1 cellular context compared by ENCODE assay signal in the genomic region with DNA sequence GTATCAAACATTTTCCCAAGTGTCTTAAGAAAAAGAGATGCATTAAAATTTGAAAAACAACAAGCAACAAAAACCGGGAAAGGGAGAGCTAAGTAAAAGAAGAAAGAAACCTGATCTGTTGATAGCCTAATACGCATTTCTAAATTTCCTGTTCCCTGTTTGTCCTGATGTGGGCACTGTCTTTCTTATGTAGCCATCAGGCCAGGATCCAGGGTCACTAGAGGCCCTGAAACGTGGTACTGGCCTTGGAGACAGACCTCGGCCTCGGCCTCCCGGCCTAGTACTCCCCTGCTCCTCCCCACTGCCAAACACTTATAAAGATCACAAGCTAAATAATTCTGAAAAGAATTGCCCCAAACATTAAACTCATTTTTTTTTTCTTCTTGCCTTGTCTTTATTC.
TF ChIP-seq lines count a peak whose summit lies in the region.

No MANE protein-coding gene starts in this region.

TF ChIP-seq in WTC11, 78 proteins besides CTCF, POLR2A, EP300 and RAD21:
- TF ChIP-seq GABPB1 (CRISPR knock-in tag; IDR thresholded peaks at IDR 0.05) (no peak), ATF1 (CRISPR knock-in tag; IDR thresholded peaks at IDR 0.05) (no peak), ZBTB43 (CRISPR knock-in tag; IDR thresholded peaks at IDR 0.05) (no peak), ZNF317 (CRISPR knock-in tag; IDR thresholded peaks at IDR 0.05; ENCODE audit: borderline replicate concordance, low read depth) (no peak), JUN (CRISPR knock-in tag; IDR thresholded peaks at IDR 0.05) (no peak)
- TF ChIP-seq, protein P1, sequence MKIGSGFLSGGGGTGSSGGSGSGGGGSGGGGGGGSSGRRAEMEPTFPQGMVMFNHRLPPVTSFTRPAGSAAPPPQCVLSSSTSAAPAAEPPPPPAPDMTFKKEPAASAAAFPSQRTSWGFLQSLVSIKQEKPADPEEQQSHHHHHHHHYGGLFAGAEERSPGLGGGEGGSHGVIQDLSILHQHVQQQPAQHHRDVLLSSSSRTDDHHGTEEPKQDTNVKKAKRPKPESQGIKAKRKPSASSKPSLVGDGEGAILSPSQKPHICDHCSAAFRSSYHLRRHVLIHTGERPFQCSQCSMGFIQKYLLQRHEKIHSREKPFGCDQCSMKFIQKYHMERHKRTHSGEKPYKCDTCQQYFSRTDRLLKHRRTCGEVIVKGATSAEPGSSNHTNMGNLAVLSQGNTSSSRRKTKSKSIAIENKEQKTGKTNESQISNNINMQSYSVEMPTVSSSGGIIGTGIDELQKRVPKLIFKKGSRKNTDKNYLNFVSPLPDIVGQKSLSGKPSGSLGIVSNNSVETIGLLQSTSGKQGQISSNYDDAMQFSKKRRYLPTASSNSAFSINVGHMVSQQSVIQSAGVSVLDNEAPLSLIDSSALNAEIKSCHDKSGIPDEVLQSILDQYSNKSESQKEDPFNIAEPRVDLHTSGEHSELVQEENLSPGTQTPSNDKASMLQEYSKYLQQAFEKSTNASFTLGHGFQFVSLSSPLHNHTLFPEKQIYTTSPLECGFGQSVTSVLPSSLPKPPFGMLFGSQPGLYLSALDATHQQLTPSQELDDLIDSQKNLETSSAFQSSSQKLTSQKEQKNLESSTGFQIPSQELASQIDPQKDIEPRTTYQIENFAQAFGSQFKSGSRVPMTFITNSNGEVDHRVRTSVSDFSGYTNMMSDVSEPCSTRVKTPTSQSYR (CRISPR knock-in tag; IDR thresholded peaks at IDR 0.05), result no peak
- TF ChIP-seq, protein P2, sequence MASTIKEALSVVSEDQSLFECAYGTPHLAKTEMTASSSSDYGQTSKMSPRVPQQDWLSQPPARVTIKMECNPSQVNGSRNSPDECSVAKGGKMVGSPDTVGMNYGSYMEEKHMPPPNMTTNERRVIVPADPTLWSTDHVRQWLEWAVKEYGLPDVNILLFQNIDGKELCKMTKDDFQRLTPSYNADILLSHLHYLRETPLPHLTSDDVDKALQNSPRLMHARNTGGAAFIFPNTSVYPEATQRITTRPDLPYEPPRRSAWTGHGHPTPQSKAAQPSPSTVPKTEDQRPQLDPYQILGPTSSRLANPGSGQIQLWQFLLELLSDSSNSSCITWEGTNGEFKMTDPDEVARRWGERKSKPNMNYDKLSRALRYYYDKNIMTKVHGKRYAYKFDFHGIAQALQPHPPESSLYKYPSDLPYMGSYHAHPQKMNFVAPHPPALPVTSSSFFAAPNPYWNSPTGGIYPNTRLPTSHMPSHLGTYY (CRISPR knock-in tag; IDR thresholded peaks at IDR 0.05), result no peak
